37 cellular contexts compared by ENCODE assay signal in genomic region chr20:17758512-17758911, GRCh38. TPM values are rescaled to one million over a fixed set of nuclear protein-coding genes. Genes with fewer than 3 reads are reported as not detected.
"Had no signal": no experiment of that assay in that cellular context is flagged by ENCODE, and none has a peak within 500 bp of the region (broad histone marks: within the 10 kb centered on the region; RNA-seq: fewer than 3 reads in every experiment).

No MANE protein-coding gene starts in this region.

- H3K4me3 ChIP-seq: adrenal gland, body of pancreas, breast epithelium had no signal

- H3K36me3 Mint-ChIP-seq: activated CD4-positive, alpha-beta memory T cell treated with anti-CD3 and anti-CD28 coated beads for 36 hours; activated naive CD8-positive, alpha-beta T cell treated with anti-CD3 and anti-CD28 coated beads for 36 hours had no signal

- H3K4me1 ChIP-seq: adrenal gland, breast epithelium had no signal

- H3K4me1 Mint-ChIP-seq: activated B cell treated with CpG ODN at 0.5 μM for 24 hours; activated CD4-positive, alpha-beta T cell treated with anti-CD3 and anti-CD28 coated beads, Interleukin-2, amount 10 ng/mL, durations not matched to agents 24 days and 14 days; activated naive CD8-positive, alpha-beta T cell treated with anti-CD3 and anti-CD28 coated beads for 36 hours; activated T-helper 17 cell treated with anti-CD3 and anti-CD28 coated beads, Interleukin-2, amount 50 U/mL, for 72 hours had no signal

- DNase-seq: activated B cell treated with CpG ODN at 0.5 μM for 24 hours; activated CD4-positive, alpha-beta memory T cell treated with anti-CD3 and anti-CD28 coated beads for 36 hours; activated CD4-positive, alpha-beta T cell treated with anti-CD3 and anti-CD28 coated beads for 4 hours; activated CD4-positive, alpha-beta T cell treated with anti-CD3 and anti-CD28 coated beads, Interleukin-2, amount 10 ng/mL, durations not matched to agents 24 days and 14 days; activated CD4-positive, alpha-beta T cell treated with anti-CD3 and anti-CD28 coated beads, Interleukin-2, amount 50 U/mL, for 1 hour; activated CD4-positive, alpha-beta T cell treated with anti-CD3 and anti-CD28 coated beads, Interleukin-2, amount 50 U/mL, for 4 hours; activated CD4-positive, CD25-positive, alpha-beta regulatory T cell treated with anti-CD3 and anti-CD28 coated beads, Interleukin-2, amount 50 U/mL, for 72 hours; activated CD8-positive, alpha-beta memory T cell treated with anti-CD3 and anti-CD28 coated beads, Interleukin-2, amount 50 U/mL, for 4 hours; activated CD8-positive, alpha-beta T cell treated with anti-CD3 and anti-CD28 coated beads for 36 hours; activated effector memory CD4-positive, alpha-beta T cell treated with anti-CD3 and anti-CD28 coated beads, Interleukin-2, amount 50 U/mL, for 16 hours; activated gamma-delta T cell treated with Interleukin-2 at 50 U/mL for 16 hours; activated naive CD4-positive, alpha-beta T cell; activated naive CD4-positive, alpha-beta T cell treated with anti-CD3 and anti-CD28 coated beads, Interleukin-2, amount 50 U/mL, for 16 hours; activated naive CD8-positive, alpha-beta T cell treated with anti-CD3 and anti-CD28 coated beads for 36 hours; activated T-cell treated with anti-CD3 and anti-CD28 coated beads for 4 hours; activated T-cell treated with anti-CD3 and anti-CD28 coated beads, Interleukin-2, amount 50 U/mL, for 1 hour; activated T-cell treated with anti-CD3 and anti-CD28 coated beads, Interleukin-2, amount 50 U/mL, for 4 hours; activated T-cell treated with anti-CD3 and anti-CD28 coated beads, Interleukin-2, amount 50 U/mL, for 72 hours; adrenal gland; amniotic stem cell; aorta; body of pancreas; brain microvascular endothelial cell; central memory CD4-positive, alpha-beta T cell; T-helper 1 cell; T-helper 2 cell; T-helper 9 cell had no signal

- H3K9me3 ChIP-seq: adrenal gland, body of pancreas had no signal

- H3K27ac Mint-ChIP-seq: activated B cell treated with CpG ODN at 0.5 μM for 24 hours; activated CD4-positive, alpha-beta memory T cell treated with anti-CD3 and anti-CD28 coated beads for 36 hours; activated CD4-positive, alpha-beta T cell treated with anti-CD3 and anti-CD28 coated beads, Interleukin-2, amount 10 ng/mL, durations not matched to agents 24 days and 14 days; activated CD8-positive, alpha-beta T cell treated with anti-CD3 and anti-CD28 coated beads for 36 hours; activated naive CD4-positive, alpha-beta T cell treated with anti-CD3 and anti-CD28 coated beads, Interleukin-2, amount 50 U/mL, for 72 hours; activated T-cell treated with anti-CD3 and anti-CD28 coated beads, Interleukin-2, amount 50 U/mL, for 72 hours; activated T-helper 1 cell treated with anti-CD3 and anti-CD28 coated beads, Interleukin-12 subunit alpha, Interleukin-12 subunit beta, Interleukin-2, Interleukin-4 antibody, amounts not matched to agents 30 ng/mL and 10 ng/mL and 1 ng/mL, durations not matched to agents 14 hours and 24 hours and 36 hours; activated T-helper 17 cell treated with anti-CD3 and anti-CD28 coated beads, Interleukin-2, amount 50 U/mL, for 72 hours; T-helper 1 cell treated with Interleukin-12 subunit alpha and Interleukin-12 subunit beta and Interleukin-4 antibody, amounts not matched to agents 30 μg/mL and 1 μg/mL, for 36 hours; T-helper 2 cell treated with Interferon-gamma antibody and Interleukin-4, amounts not matched to agents 5 μg/mL and 100 μg/mL, for 36 hours had no signal

- H3K36me3 ChIP-seq: adrenal gland, brain microvascular endothelial cell, breast epithelium had no signal

- H3K27me3 ChIP-seq: adrenal gland, body of pancreas, brain microvascular endothelial cell, breast epithelium had no signal

- H3K4me3 Mint-ChIP-seq: activated B cell treated with CpG ODN at 0.5 μM for 24 hours; activated CD4-positive, alpha-beta memory T cell treated with anti-CD3 and anti-CD28 coated beads for 36 hours; activated CD4-positive, alpha-beta T cell treated with anti-CD3 and anti-CD28 coated beads, Interleukin-2, amount 10 ng/mL, durations not matched to agents 24 days and 14 days; activated CD8-positive, alpha-beta T cell treated with anti-CD3 and anti-CD28 coated beads for 36 hours; activated naive CD8-positive, alpha-beta T cell treated with anti-CD3 and anti-CD28 coated beads for 36 hours; activated T-cell treated with anti-CD3 and anti-CD28 coated beads, Interleukin-2, amount 50 U/mL, for 4 hours; activated T-cell treated with anti-CD3 and anti-CD28 coated beads, Interleukin-2, amount 50 U/mL, for 72 hours; activated T-helper 1 cell treated with anti-CD3 and anti-CD28 coated beads, Interleukin-12 subunit alpha, Interleukin-12 subunit beta, Interleukin-2, Interleukin-4 antibody, amounts not matched to agents 30 ng/mL and 10 ng/mL and 1 ng/mL, durations not matched to agents 14 hours and 24 hours and 36 hours; activated T-helper 17 cell treated with anti-CD3 and anti-CD28 coated beads, Interleukin-2, amount 50 U/mL, for 72 hours; T-helper 1 cell treated with Interleukin-12 subunit alpha and Interleukin-12 subunit beta and Interleukin-4 antibody, amounts not matched to agents 30 μg/mL and 1 μg/mL, for 36 hours; T-helper 2 cell treated with Interferon-gamma antibody and Interleukin-4, amounts not matched to agents 5 μg/mL and 100 μg/mL, for 36 hours had no signal

RNA-seq across cellular contexts. Expression of gene BANF2, which starts 58.7 kb away (rescaled TPM):
- total RNA-seq: activated B cell treated with CpG ODN at 0.5 μM for 24 hours; activated CD4-positive, alpha-beta memory T cell treated with anti-CD3 and anti-CD28 coated beads for 36 hours; activated CD4-positive, alpha-beta T cell treated with anti-CD3 and anti-CD28 coated beads, Interleukin-2, amount 10 ng/mL, durations not matched to agents 24 days and 14 days; activated CD8-positive, alpha-beta memory T cell treated with anti-CD3 and anti-CD28 coated beads for 36 hours; activated CD8-positive, alpha-beta T cell treated with anti-CD3 and anti-CD28 coated beads for 36 hours; activated naive CD4-positive, alpha-beta T cell treated with anti-CD3 and anti-CD28 coated beads, Interleukin-2, amount 50 U/mL, for 72 hours; activated naive CD8-positive, alpha-beta T cell treated with anti-CD3 and anti-CD28 coated beads for 36 hours; activated T-cell treated with anti-CD3 and anti-CD28 coated beads, Interleukin-2, amount 50 U/mL, for 4 hours; activated T-cell treated with anti-CD3 and anti-CD28 coated beads, Interleukin-2, amount 50 U/mL, for 72 hours; activated T-helper 1 cell treated with anti-CD3 and anti-CD28 coated beads, Interleukin-12 subunit alpha, Interleukin-12 subunit beta, Interleukin-2, Interleukin-4 antibody, amounts not matched to agents 30 ng/mL and 10 ng/mL and 1 ng/mL, durations not matched to agents 14 hours and 24 hours and 36 hours; activated T-helper 17 cell treated with anti-CD3 and anti-CD28 coated beads, Interleukin-2, amount 50 U/mL, for 72 hours; adrenal gland; aorta; astrocyte; breast epithelium; cardiac septum; cerebellum had no signal
